19 cellular contexts compared by ENCODE assay signal in genomic region chr3:94524102-94524922, GRCh38.
DNase-seq lines count a peak whose midpoint lies in the region; ATAC-seq, FAIRE-seq and TF ChIP-seq lines count a peak whose summit lies in the region.
"Had no signal": no experiment of that assay in that cellular context is flagged by ENCODE, and none has a peak within 500 bp of the region (broad histone marks: within the 10 kb centered on the region; RNA-seq: fewer than 3 reads in every experiment).

No MANE protein-coding gene starts in this region.

- H3K27ac ChIP-seq in astrocyte (ENCODE audit: low read depth, low read length) (no peak overlapping the region), lower lobe of right lung (no peak overlapping the region), upper lobe of right lung (no peak overlapping the region)
- H3K27ac ChIP-seq: epithelial cell of prostate had no signal

- H3K79me2 ChIP-seq in astrocyte (ENCODE audit: insufficient read depth, low read length) = no peaks in the 10 kb centered on the region

- no peaks in the 10 kb centered on the region for H3K36me3 Mint-ChIP-seq in astrocyte (ENCODE audit: low read depth, unreplicated experiment)
- H3K36me3 Mint-ChIP-seq in T-helper 2 cell treated with Interferon-gamma antibody and Interleukin-4, amounts not matched to agents 5 μg/mL and 100 μg/mL, for 36 hours (ENCODE audit: low read depth) = no peaks in the 10 kb centered on the region

- H3K4me1 Mint-ChIP-seq in astrocyte (ENCODE audit: low read depth, unreplicated experiment) = no peaks in the 10 kb centered on the region
- no peaks in the 10 kb centered on the region for H3K4me1 Mint-ChIP-seq in T-helper 2 cell treated with Interferon-gamma antibody and Interleukin-4, amounts not matched to agents 5 μg/mL and 100 μg/mL, for 36 hours (ENCODE audit: low read depth)
- H3K4me1 Mint-ChIP-seq: CD8-positive, alpha-beta memory T cell; central memory CD8-positive, alpha-beta T cell; T-helper 17 cell had no signal

- H3K27ac Mint-ChIP-seq in astrocyte (ENCODE audit: unreplicated experiment) = no peak overlapping the region
- no peak overlapping the region for H3K27ac Mint-ChIP-seq in T-helper 2 cell treated with Interferon-gamma antibody and Interleukin-4, amounts not matched to agents 5 μg/mL and 100 μg/mL, for 36 hours
- H3K27ac Mint-ChIP-seq: activated T-cell treated with anti-CD3 and anti-CD28 coated beads, Interleukin-2, amount 50 U/mL, for 72 hours; CD8-positive, alpha-beta memory T cell; T-helper 17 cell had no signal

- H4K20me1 ChIP-seq in astrocyte (ENCODE audit: insufficient read depth, low read length) = no peaks in the 10 kb centered on the region

- H3K27me3 ChIP-seq in astrocyte (ENCODE audit: insufficient read depth, low read length) (no peaks in the 10 kb centered on the region), lower lobe of right lung (ENCODE audit: low read depth) (no peaks in the 10 kb centered on the region), upper lobe of right lung (no peaks in the 10 kb centered on the region)
- H3K27me3 ChIP-seq: tibial nerve had no signal

- no peak overlapping the region for H3K9ac ChIP-seq in astrocyte (ENCODE audit: low read length)

- H3K27me3 Mint-ChIP-seq in astrocyte (ENCODE audit: low read depth, unreplicated experiment) = no peaks in the 10 kb centered on the region
- H3K27me3 Mint-ChIP-seq in T-helper 2 cell treated with Interferon-gamma antibody and Interleukin-4, amounts not matched to agents 5 μg/mL and 100 μg/mL, for 36 hours (ENCODE audit: low read depth) = no peaks in the 10 kb centered on the region
- H3K27me3 Mint-ChIP-seq: CD8-positive, alpha-beta memory T cell; central memory CD8-positive, alpha-beta T cell; T-helper 17 cell had no signal

- peak; percentile 86 to 91 for ATAC-seq in lower lobe of right lung
- ATAC-seq in upper lobe of right lung = peak; percentile 94
- no peak for ATAC-seq in GM18909 (IDR thresholded peaks at IDR 0.05; ENCODE audit: poor library complexity, unreplicated experiment)
- ATAC-seq: activated T-cell treated with anti-CD3 and anti-CD28 coated beads, Interleukin-2, amount 50 U/mL, for 72 hours; T-helper 17 cell had no signal

- H2AFZ ChIP-seq in astrocyte (ENCODE audit: low read depth, low read length) = peak overlapping the region; percentile 33

- H3K4me1 ChIP-seq in astrocyte (ENCODE audit: insufficient read depth, low read length) = no peaks in the 10 kb centered on the region
- H3K4me1 ChIP-seq in lower lobe of right lung = peaks cover 10% of the 10 kb centered on the region
- no peaks in the 10 kb centered on the region for H3K4me1 ChIP-seq in upper lobe of right lung

- TF ChIP-seq CTCF in astrocyte (IDR thresholded peaks at IDR 0.05; ENCODE audit: insufficient read depth, low read depth, low read length) = no peak
- TF ChIP-seq CTCF in lower lobe of right lung (IDR thresholded peaks at IDR 0.05) = no peak
- TF ChIP-seq CTCF in upper lobe of right lung (IDR thresholded peaks at IDR 0.05) = no peak

- H3K4me3 Mint-ChIP-seq in astrocyte (ENCODE audit: unreplicated experiment) = no peak overlapping the region
- H3K4me3 Mint-ChIP-seq in T-helper 2 cell treated with Interferon-gamma antibody and Interleukin-4, amounts not matched to agents 5 μg/mL and 100 μg/mL, for 36 hours = no peak overlapping the region
- H3K4me3 Mint-ChIP-seq: activated T-cell treated with anti-CD3 and anti-CD28 coated beads, Interleukin-2, amount 50 U/mL, for 72 hours; CD8-positive, alpha-beta memory T cell; central memory CD8-positive, alpha-beta T cell; T-helper 17 cell had no signal

- H3K36me3 ChIP-seq in astrocyte (ENCODE audit: insufficient read depth, low read length) (no peaks in the 10 kb centered on the region), lower lobe of right lung (no peaks in the 10 kb centered on the region), upper lobe of right lung (no peaks in the 10 kb centered on the region)
- H3K36me3 ChIP-seq: tibial nerve had no signal

- H3K9me3 ChIP-seq in astrocyte (ENCODE audit: insufficient read depth, low read depth, low read length) (no peaks in the 10 kb centered on the region), lower lobe of right lung (no peaks in the 10 kb centered on the region), upper lobe of right lung (no peaks in the 10 kb centered on the region)
- H3K9me3 ChIP-seq: tibial nerve had no signal

- FAIRE-seq in astrocyte (lab: Jason Lieb, UNC) (no peak), HTR-8/SVneo (lab: Jason Lieb, UNC) (no peak)
- FAIRE-seq: H54 had no signal

- H3K9me3 Mint-ChIP-seq in astrocyte (ENCODE audit: unreplicated experiment) = no peaks in the 10 kb centered on the region
- H3K9me3 Mint-ChIP-seq in T-helper 2 cell treated with Interferon-gamma antibody and Interleukin-4, amounts not matched to agents 5 μg/mL and 100 μg/mL, for 36 hours = no peaks in the 10 kb centered on the region

- DNase-seq in NCI-H82 (lab: John Stamatoyannopoulos, UW) (peak; percentile 20), NCI-H82 treated with DMSO at 0.1 percent for 48 hours (lab: John Stamatoyannopoulos, UW; ENCODE audit: unreplicated experiment) (no peak), astrocyte (ENCODE audit: low read depth) (no peak), lower lobe of right lung (no peak), upper lobe of right lung (no peak), HTR-8/SVneo (ENCODE audit: insufficient read length, low spot score) (no peak)
- no peak for DNase-seq in T-helper 2 cell treated with Interferon-gamma antibody and Interleukin-4, amounts not matched to agents 5 μg/mL and 100 μg/mL, for 36 hours (ENCODE audit: low spot score)
- DNase-seq: ACHN; activated CD4-positive, alpha-beta T cell treated with anti-CD3 and anti-CD28 coated beads, Interleukin-2, amount 50 U/mL, for 4 hours; activated T-cell treated with anti-CD3 and anti-CD28 coated beads, Interleukin-2, amount 50 U/mL, for 72 hours; CD8-positive, alpha-beta memory T cell; Karpas-422; NCI-H524 treated with DMSO at 0.1 percent for 48 hours; T-helper 17 cell had no signal

- no peak overlapping the region for H3K4me2 ChIP-seq in astrocyte (ENCODE audit: low read length)

- intact Hi-C loops in lower lobe of right lung (cut with DNase I) (no loop called here), upper lobe of right lung (cut with DNase I) (no loop called here)

- H3K4me3 ChIP-seq in astrocyte (ENCODE audit: insufficient read depth, low read depth, low read length) = no peak overlapping the region
- H3K4me3 ChIP-seq in lower lobe of right lung = no peak overlapping the region
- no peak overlapping the region for H3K4me3 ChIP-seq in upper lobe of right lung
